ENCODE assay signal across 1 cellular context in genomic region chr10:35056686-35057085, GRCh38.
TF ChIP-seq lines count a peak whose summit lies in the region.

No MANE protein-coding gene starts in this region.

TF ChIP-seq in HepG2, 621 proteins besides CTCF, POLR2A, EP300 and RAD21:
- no peak for TF ChIP-seq FOXA3 (CRISPR knock-in tag; IDR thresholded peaks at IDR 0.05)
- TF ChIP-seq ZNF841 (CRISPR knock-in tag; IDR thresholded peaks at IDR 0.05; ENCODE audit: borderline replicate concordance) = no peak
- no peak for TF ChIP-seq IRF9 (CRISPR knock-in tag; IDR thresholded peaks at IDR 0.05; ENCODE audit: borderline replicate concordance)
- TF ChIP-seq ZNF362 (CRISPR knock-in tag; IDR thresholded peaks at IDR 0.05; ENCODE audit: borderline replicate concordance) = no peak
- TF ChIP-seq ISL2 (CRISPR knock-in tag; IDR thresholded peaks at IDR 0.05) = no peak
- no peak for TF ChIP-seq ZNF34 (CRISPR knock-in tag; IDR thresholded peaks at IDR 0.05; ENCODE audit: borderline replicate concordance)
- no peak for TF ChIP-seq ZXDC (CRISPR knock-in tag; IDR thresholded peaks at IDR 0.05)
TF ChIP-seq in HepG2: peak in this region for 0.
